ENCODE assay signal across 9 cellular contexts in the genomic region with DNA sequence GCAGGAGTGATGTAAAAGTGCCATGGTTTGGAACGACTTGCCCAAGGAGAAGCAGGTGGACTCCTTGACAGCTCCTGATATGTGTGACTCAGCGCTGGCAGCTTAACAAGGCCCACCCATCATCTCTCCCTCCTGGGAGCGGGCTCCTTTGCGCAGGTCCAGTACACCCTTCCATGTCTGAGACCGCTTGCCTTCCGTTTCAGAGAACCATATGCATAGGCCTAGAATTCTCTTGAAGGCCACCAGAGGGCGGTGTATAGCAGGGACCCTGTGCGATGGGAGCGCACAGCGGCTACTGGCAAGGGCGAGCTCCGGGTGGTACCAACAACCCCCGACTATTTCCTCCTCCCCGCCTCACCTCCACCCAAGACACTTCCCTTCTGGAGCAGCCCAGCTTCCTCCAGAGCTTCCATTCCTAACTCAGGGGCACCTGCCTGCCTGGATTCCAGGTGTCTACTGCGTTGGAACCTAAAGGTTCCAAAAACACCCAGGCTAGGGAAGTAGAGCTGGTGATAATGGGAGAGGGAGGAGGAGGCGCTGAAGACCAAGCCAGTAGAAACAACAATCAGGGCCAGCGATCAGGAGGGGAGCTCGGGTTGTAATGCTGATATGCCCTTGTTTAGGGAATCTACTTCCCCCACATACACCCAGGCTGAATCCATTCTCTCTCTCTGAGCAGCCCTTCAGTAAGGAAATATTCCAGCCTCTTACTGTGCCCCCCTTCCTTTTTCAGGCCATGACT. TPM values are rescaled to one million over a fixed set of nuclear protein-coding genes. Genes with fewer than 3 reads are reported as not detected.
DNase-seq lines count a peak whose midpoint lies in the region; ATAC-seq and TF ChIP-seq lines count a peak whose summit lies in the region.
"Had no signal": no experiment of that assay in that cellular context is flagged by ENCODE, and none has a peak within 500 bp of the region (broad histone marks: within the 10 kb centered on the region; RNA-seq: fewer than 3 reads in every experiment).

No MANE protein-coding gene starts in this region.

- H3K4me1 ChIP-seq in heart left ventricle, result peaks cover 10 to 55% (median 41%) of the 10 kb centered on the region in 12 donors

- H3K27me3 ChIP-seq in heart left ventricle, result peaks cover 0 to 49% (median 29%) of the 10 kb centered on the region in 9 donors

- TF ChIP-seq POLR2A in heart left ventricle (IDR thresholded peaks at IDR 0.05), result no peak

- 0 to 4% (median 2%) methylated on average over 13 to 18 of the region's 18 CpGs for WGBS in heart left ventricle, 4 donors

- no peaks in the 10 kb centered on the region for H3K36me3 ChIP-seq in heart left ventricle

- H3K27me3 Mint-ChIP-seq in activated naive CD8-positive, alpha-beta T cell treated with anti-CD3 and anti-CD28 coated beads, Interleukin-2, amount 50 U/mL, for 24 hours, result peaks cover 42% of the 10 kb centered on the region

- peak overlapping the region; percentile 17 for H3K4me3 Mint-ChIP-seq in activated naive CD8-positive, alpha-beta T cell treated with anti-CD3 and anti-CD28 coated beads, Interleukin-2, amount 50 U/mL, for 24 hours

- no peaks in the 10 kb centered on the region for H3K36me3 Mint-ChIP-seq in activated naive CD8-positive, alpha-beta T cell treated with anti-CD3 and anti-CD28 coated beads, Interleukin-2, amount 50 U/mL, for 24 hours (ENCODE audit: low read depth)

- ATAC-seq in HG02678 (IDR thresholded peaks at IDR 0.05; ENCODE audit: unreplicated experiment), result peak; percentile 82
- ATAC-seq in activated naive CD8-positive, alpha-beta T cell treated with anti-CD3 and anti-CD28 coated beads, Interleukin-2, amount 50 U/mL, for 24 hours, result peak; percentile 96
- peak; percentile 82 to 93 (median 92) for ATAC-seq in heart left ventricle
- ATAC-seq in HG03469 (IDR thresholded peaks at IDR 0.05; ENCODE audit: unreplicated experiment), result no peak

- peak; percentile 67 for DNase-seq in GM04504 (ENCODE audit: low read depth)
- peak; percentile 59 for DNase-seq in NCI-H1417 treated with DMSO at 0.1 percent for 48 hours (lab: John Stamatoyannopoulos, UW)
- peak; percentile 41 for DNase-seq in SKM-1 treated with dmso at 0.1 percent for 144 hours (lab: John Stamatoyannopoulos, UW; ENCODE audit: unreplicated experiment)
- DNase-seq in activated naive CD8-positive, alpha-beta T cell treated with anti-CD3 and anti-CD28 coated beads, Interleukin-2, amount 50 U/mL, for 24 hours, result peak; percentile 80
- peak; percentile 73 to 83 (median 81) for DNase-seq in heart left ventricle
- DNase-seq in putamen (ENCODE audit: low spot score), result peak; percentile 84

- H3K9me3 Mint-ChIP-seq in activated naive CD8-positive, alpha-beta T cell treated with anti-CD3 and anti-CD28 coated beads, Interleukin-2, amount 50 U/mL, for 24 hours, result no peaks in the 10 kb centered on the region

- peak; percentile 84 to 94 (median 90) for TF ChIP-seq CTCF in heart left ventricle (IDR thresholded peaks at IDR 0.05)

- peak overlapping the region in 6 of 12 donors; percentile 6 to 38 (median 20) for H3K4me3 ChIP-seq in heart left ventricle

- H3K27ac ChIP-seq in heart left ventricle, result no peak overlapping the region

- no peaks in the 10 kb centered on the region for H3K9me3 ChIP-seq in heart left ventricle

- H3K4me1 Mint-ChIP-seq in activated naive CD8-positive, alpha-beta T cell treated with anti-CD3 and anti-CD28 coated beads, Interleukin-2, amount 50 U/mL, for 24 hours, result peaks cover 45% of the 10 kb centered on the region

- no peak overlapping the region for H3K27ac Mint-ChIP-seq in activated naive CD8-positive, alpha-beta T cell treated with anti-CD3 and anti-CD28 coated beads, Interleukin-2, amount 50 U/mL, for 24 hours

- intact Hi-C loops in heart left ventricle (cut with DNase I), result loop anchor here (1.0 to 5.0 kb wide), 8 partner anchors 32 to 149 kb away; no protein-coding TSS in a partner anchor

RNA-seq across cellular contexts. Expression of gene DHH, which starts 6.2 kb away (rescaled TPM):
- total RNA-seq in heart left ventricle, result 1 to 10 TPM in 1 of 9 donors, under 1 TPM in 8; 0.34 to 1.5 (median 0.76) TPM
- 1 to 10 TPM in 1 of 2 donors, under 1 TPM in 1; 0.38 to 1.0 TPM for polyA plus RNA-seq in heart left ventricle

RNA-seq across cellular contexts. Expression of gene RHEBL1, which starts 18.6 kb away (rescaled TPM):
- 1 to 10 TPM in 2 of 9 donors, under 1 TPM in 2, not detected in 5; 0.19 to 2.0 (median 0.72) TPM for total RNA-seq in heart left ventricle
- polyA plus RNA-seq in heart left ventricle, result under 1 TPM; 0.37 to 0.50 TPM
- total RNA-seq: urinary bladder had no signal

RNA-seq across cellular contexts. Expression of gene LMBR1L, which starts 22.3 kb away (rescaled TPM):
- 10 to 100 TPM; 10.4 to 43.5 (median 27.9) TPM for total RNA-seq in heart left ventricle
- 10 to 100 TPM; 17.2 to 23.7 TPM for polyA plus RNA-seq in heart left ventricle

RNA-seq across cellular contexts. Expression of gene KMT2D, which starts 27.8 kb away (rescaled TPM):
- total RNA-seq in heart left ventricle, result 10 to 100 TPM; 32.5 to 82.7 (median 55.6) TPM
- 10 to 100 TPM; 38.1 to 47.4 TPM for polyA plus RNA-seq in heart left ventricle

RNA-seq across cellular contexts. Expression of gene TUBA1B, which starts 42.8 kb away (rescaled TPM):
- total RNA-seq in heart left ventricle, result 100 to 1,000 TPM; 242 to 966 (median 464) TPM
- 1,000 to 10,000 TPM in 1 of 2 donors, 100 to 1,000 TPM in 1; 189 to 1,651 TPM for polyA plus RNA-seq in heart left ventricle
